In genomic region chr19:35911173-35911572, GRCh38 we compare ENCODE assay signal across 20 cellular contexts. TPM values are rescaled to one million over a fixed set of nuclear protein-coding genes. Genes with fewer than 3 reads are reported as not detected.
DNase-seq lines count a peak whose midpoint lies in the region; ATAC-seq and TF ChIP-seq lines count a peak whose summit lies in the region.
"Had no signal": no experiment of that assay in that cellular context is flagged by ENCODE, and none has a peak within 500 bp of the region (broad histone marks: within the 10 kb centered on the region; RNA-seq: fewer than 3 reads in every experiment).

No MANE protein-coding gene starts in this region.

- peaks cover 2% of the 10 kb centered on the region; the same call in 1 of the 2 replicates for H3K27me3 Mint-ChIP-seq in WTC11 (ENCODE audit: low read depth)
- H3K27me3 Mint-ChIP-seq: naive thymus-derived CD8-positive, alpha-beta T cell had no signal

- no peaks in the 10 kb centered on the region for H3K9me3 ChIP-seq in suprapubic skin
- H3K9me3 ChIP-seq in stomach = no peaks in the 10 kb centered on the region
- H3K9me3 ChIP-seq: A549, prostate gland, SJSA1 had no signal

- in situ Hi-C loops in KBM-7 (cut with MboI; ENCODE audit: low pct_unique_long_range_greater_than_20kb, low sequenced_read_pairs) = no loop called here

- CTCF ChIA-PET in WTC11 (lab: Charles Lee) = interaction anchor here (0.7 to 1.3 kb wide), 2 partner anchors 20 to 99 kb away, joined by 3 to 4 read pairs; no protein-coding TSS in a partner anchor

- no peak for TF ChIP-seq POLR2A in suprapubic skin (IDR thresholded peaks at IDR 0.05)
- no peak for TF ChIP-seq POLR2A in stomach (IDR thresholded peaks at IDR 0.05)

- H3K36me3 Mint-ChIP-seq in WTC11 = no peaks in the 10 kb centered on the region
- H3K36me3 Mint-ChIP-seq: naive thymus-derived CD8-positive, alpha-beta T cell had no signal

- H3K4me1 Mint-ChIP-seq in WTC11 = peaks cover 17% of the 10 kb centered on the region

- no peaks in the 10 kb centered on the region for H3K9me3 Mint-ChIP-seq in WTC11
- H3K9me3 Mint-ChIP-seq: naive thymus-derived CD8-positive, alpha-beta T cell; T-helper 2 cell treated with Interferon-gamma antibody and Interleukin-4, amounts not matched to agents 5 μg/mL and 100 μg/mL, for 36 hours had no signal

- intact Hi-C loops in stomach (cut with DNase I; ENCODE audit: low total_unique reads) = no loop called here

- no peak overlapping the region for H3K27ac Mint-ChIP-seq in WTC11
- H3K27ac Mint-ChIP-seq: T-helper 2 cell treated with Interferon-gamma antibody and Interleukin-4, amounts not matched to agents 5 μg/mL and 100 μg/mL, for 36 hours had no signal

- H3K4me1 ChIP-seq in suprapubic skin = peaks cover 10% of the 10 kb centered on the region
- peaks cover 10 to 33% (median 15%) of the 10 kb centered on the region in 4 donors for H3K4me1 ChIP-seq in stomach
- H3K4me1 ChIP-seq: prostate gland, SJSA1 had no signal

- H3K36me3 ChIP-seq in suprapubic skin (no peaks in the 10 kb centered on the region), stomach (no peaks in the 10 kb centered on the region)
- H3K36me3 ChIP-seq: prostate gland, SJSA1 had no signal

- H3K27ac ChIP-seq in suprapubic skin = no peak overlapping the region
- peak overlapping the region in 1 of 5 donors; percentile 27 for H3K27ac ChIP-seq in stomach
- H3K27ac ChIP-seq: A549, prostate gland, SJSA1 had no signal

- 0 out of 2 replicates have a peak, but pooled peaks have one; percentile 14 for TF ChIP-seq CTCF in WTC11 (IDR thresholded peaks at IDR 0.05)
- peak; percentile 2 for TF ChIP-seq CTCF in retinal pigment epithelial cell (conservative IDR thresholded peaks at IDR 0.05; ENCODE audit: low read depth, low read length)
- no peak for TF ChIP-seq CTCF in suprapubic skin (IDR thresholded peaks at IDR 0.05)
- TF ChIP-seq CTCF in stomach (IDR thresholded peaks at IDR 0.05) = no peak

- 60% methylated on average over 3 of the region's 3 CpGs for WGBS in suprapubic skin
- 53 to 66% (median 64%) methylated on average over 3 of the region's 3 CpGs for WGBS in stomach, 5 donors

- POLR2A ChIA-PET in WTC11 (lab: Charles Lee) = no interaction called here

- TF ChIP-seq EP300 in suprapubic skin (IDR thresholded peaks at IDR 0.05) (no peak), stomach (IDR thresholded peaks at IDR 0.05) (no peak)

- no peak overlapping the region for H3K4me3 ChIP-seq in retinal pigment epithelial cell (ENCODE audit: low read length)
- H3K4me3 ChIP-seq in suprapubic skin = no peak overlapping the region
- no peak overlapping the region for H3K4me3 ChIP-seq in stomach
- H3K4me3 ChIP-seq: A549, prostate gland, SJSA1 had no signal

- no peak overlapping the region for H3K4me3 Mint-ChIP-seq in WTC11
- H3K4me3 Mint-ChIP-seq: T-helper 2 cell treated with Interferon-gamma antibody and Interleukin-4, amounts not matched to agents 5 μg/mL and 100 μg/mL, for 36 hours had no signal

- peak; percentile 76 for ATAC-seq in WTC11
- ATAC-seq: naive thymus-derived CD8-positive, alpha-beta T cell had no signal

- peak; percentile 13 for DNase-seq in NCI-H82 (lab: John Stamatoyannopoulos, UW)
- DNase-seq in NCI-H82 treated with DMSO at 0.1 percent for 48 hours (lab: John Stamatoyannopoulos, UW; ENCODE audit: unreplicated experiment) = no peak
- peak; percentile 48 for DNase-seq in KBM-7
- DNase-seq in WTC11 (ENCODE audit: low spot score) = peak; percentile 54
- DNase-seq in retinal pigment epithelial cell (ENCODE audit: low read depth) = no peak
- DNase-seq in suprapubic skin (ENCODE audit: low spot score in 2 of 2) = no peak
- no peak for DNase-seq in stomach
- no peak for DNase-seq in activated effector memory CD4-positive, alpha-beta T cell treated with anti-CD3 and anti-CD28 coated beads, Interleukin-2, amount 50 U/mL, for 16 hours
- DNase-seq: activated CD8-positive, alpha-beta memory T cell treated with anti-CD3 and anti-CD28 coated beads, Interleukin-2, amount 50 U/mL, for 48 hours; anterior cingulate cortex; mesenchymal stem cell; naive thymus-derived CD8-positive, alpha-beta T cell; NCI-H1092; NCI-H2081 treated with DMSO at 0.1 percent for 48 hours had no signal

- H3K27me3 ChIP-seq in suprapubic skin = no peaks in the 10 kb centered on the region
- H3K27me3 ChIP-seq in stomach = no peaks in the 10 kb centered on the region

TF ChIP-seq in WTC11, 78 proteins besides CTCF, POLR2A, EP300 and RAD21:
- TF ChIP-seq E2F1 (CRISPR knock-in tag; IDR thresholded peaks at IDR 0.05) (no peak), ZBTB43 (CRISPR knock-in tag; IDR thresholded peaks at IDR 0.05) (no peak), ZSCAN18 (CRISPR knock-in tag; IDR thresholded peaks at IDR 0.05) (no peak), USF1 (CRISPR knock-in tag; IDR thresholded peaks at IDR 0.05) (no peak), CREB1 (CRISPR knock-in tag; IDR thresholded peaks at IDR 0.05) (no peak), ZNF512 (CRISPR knock-in tag; IDR thresholded peaks at IDR 0.05; ENCODE audit: borderline replicate concordance) (no peak), NFYB (CRISPR knock-in tag; conservative IDR thresholded peaks at IDR 0.05; ENCODE audit: low read depth) (no peak), GRHL2 (CRISPR knock-in tag; IDR thresholded peaks at IDR 0.05; ENCODE audit: insufficient replicate concordance, severe bottlenecking) (no peak)
TF ChIP-seq in WTC11: peak in this region for 0.

RNA-seq across cellular contexts. Expression of gene TYROBP, which starts 3.1 kb away (rescaled TPM):
- total RNA-seq in WTC11 (2021) (0.34 to 0.55 TPM (median 0.46 TPM) in 3 replicates), suprapubic skin (10 to 100 TPM; 12.4 to 29.4 (median 15.6) TPM), stomach (10 to 100 TPM in 2 of 5 donors, 1 to 10 TPM in 1, not detected in 2; 9.4 to 72.3 (median 14.1) TPM)
- polyA plus RNA-seq in stomach = 100 to 1,000 TPM in 1 of 3 donors, 10 to 100 TPM in 2; 38.4 to 106 (median 87.2) TPM
- total RNA-seq: chondrocyte, H4, SJSA1 had no signal

RNA-seq across cellular contexts. Expression of gene HCST, which starts 8.8 kb away (rescaled TPM):
- 1.8 to 1.9 TPM (median 1.8 TPM) in 3 replicates for total RNA-seq in WTC11 (2021)
- total RNA-seq in suprapubic skin = 1 to 10 TPM in 1 of 4 donors, not detected in 3; 8.3 TPM
- 10 to 100 TPM in 1 of 5 donors, 1 to 10 TPM in 1, not detected in 3; 5.0 to 12.5 TPM for total RNA-seq in stomach
- polyA plus RNA-seq in stomach = 10 to 100 TPM in 1 of 3 donors, 1 to 10 TPM in 2; 8.2 to 11.3 (median 9.2) TPM
- total RNA-seq: H4, SJSA1 had no signal

RNA-seq across cellular contexts. Expression of gene NFKBID, which starts 10.8 kb away (rescaled TPM):
- total RNA-seq in WTC11 (2021) (10.6 to 13.9 TPM (median 12.8 TPM) in 3 replicates), suprapubic skin (10 to 100 TPM in 1 of 4 donors, 1 to 10 TPM in 3; 3.7 to 15.7 (median 6.9) TPM), stomach (10 to 100 TPM in 3 of 5 donors, 1 to 10 TPM in 1, not detected in 1; 6.6 to 42.0 (median 17.6) TPM)
- 1 to 10 TPM; 2.4 to 7.1 (median 3.3) TPM for polyA plus RNA-seq in stomach

RNA-seq across cellular contexts. Expression of gene LRFN3, which starts 25.0 kb away (rescaled TPM):
- 20.6 to 26.4 TPM (median 24.8 TPM) in 3 replicates for total RNA-seq in WTC11 (2021)
- total RNA-seq in suprapubic skin = 10 to 100 TPM; 10.9 to 18.3 (median 12.8) TPM
- total RNA-seq in stomach = 10 to 100 TPM in 2 of 5 donors, 1 to 10 TPM in 2, under 1 TPM in 1; 0.73 to 48.1 (median 4.0) TPM
- 1 to 10 TPM; 2.0 to 6.7 (median 2.6) TPM for polyA plus RNA-seq in stomach

RNA-seq across cellular contexts. Expression of gene APLP1, which starts 42.8 kb away (rescaled TPM):
- total RNA-seq in WTC11 (2021) (15.5 to 24.0 TPM (median 20.2 TPM) in 3 replicates), suprapubic skin (1 to 10 TPM in 2 of 4 donors, under 1 TPM in 2; 0.64 to 1.6 (median 0.96) TPM), stomach (10 to 100 TPM in 4 of 5 donors, 1 to 10 TPM in 1; 5.3 to 76.5 (median 18.8) TPM)
- 10 to 100 TPM; 12.5 to 31.3 (median 18.1) TPM for polyA plus RNA-seq in stomach
- total RNA-seq: naive thymus-derived CD8-positive, alpha-beta T cell had no signal
- polyA plus RNA-seq: naive thymus-derived CD8-positive, alpha-beta T cell had no signal

Comparison
In these comparisons a context has a peak if more than half of its experiments do, and no peak if none do; other contexts are left out.
1. DNase-seq: peak in NCI-H82 (single experiment), KBM-7 (single experiment) and WTC11 (single experiment); none in NCI-H82 treated with DMSO at 0.1 percent for 48 hours (single experiment), retinal pigment epithelial cell (single experiment), suprapubic skin (0 of 2), stomach (single experiment) and activated effector memory CD4-positive, alpha-beta T cell treated with anti-CD3 and anti-CD28 coated beads, Interleukin-2, amount 50 U/mL, for 16 hours (single experiment).
2. CTCF ChIP-seq: peak in WTC11 (single experiment) and retinal pigment epithelial cell (single experiment); none in suprapubic skin (0 of 2) and stomach (0 of 7).